In the genomic region with DNA sequence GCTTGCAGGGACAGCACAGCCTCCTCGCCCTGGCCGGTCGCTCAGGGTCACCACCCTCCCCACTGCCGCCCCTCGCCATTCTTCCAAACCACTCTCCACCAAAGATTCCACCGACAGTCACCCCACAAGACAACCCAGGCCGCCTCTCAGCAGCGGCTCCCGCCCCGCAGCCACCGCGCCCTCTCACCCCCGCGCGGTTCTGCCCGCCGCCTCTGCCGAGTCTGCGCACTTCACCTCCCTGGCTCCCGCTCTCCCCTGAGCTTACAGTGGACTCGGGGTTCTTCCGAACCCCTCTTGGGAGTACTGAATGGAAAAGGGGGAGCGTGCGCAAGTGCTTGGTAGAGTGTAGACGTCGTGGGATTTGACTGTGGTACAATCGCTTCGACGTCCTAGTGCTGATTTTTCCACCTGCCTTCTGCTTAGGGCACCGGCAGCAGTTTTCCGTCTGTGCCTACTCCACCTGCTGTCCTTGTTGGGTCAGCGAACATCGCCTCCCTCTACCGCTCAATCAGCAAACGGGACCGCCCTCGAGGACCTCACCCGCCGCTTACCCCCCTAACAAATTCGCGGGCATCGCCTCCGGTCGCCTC, we compare ENCODE assay signal across 11 cellular contexts. TPM values are rescaled to one million over a fixed set of nuclear protein-coding genes. Genes with fewer than 3 reads are reported as not detected.
A peak's percentile ranks its signal among the peaks of the same experiment; 100 is the strongest.
DNase-seq lines count a peak whose midpoint lies in the region; ATAC-seq and TF ChIP-seq lines count a peak whose summit lies in the region.
"Not testable (repeated sequence)": the region's sequence is repeated elsewhere in the genome, so short reads cannot be mapped to it uniquely, and the experiment has no call there.
"Had no signal": no experiment of that assay in that cellular context is flagged by ENCODE, and none has a peak within 500 bp of the region (broad histone marks: within the 10 kb centered on the region; RNA-seq: fewer than 3 reads in every experiment).

No MANE protein-coding gene starts in this region.

- H3K79me2 ChIP-seq in OCI-LY3 (ENCODE audit: low read length), result not testable (repeated sequence)

- not testable (repeated sequence) for TF ChIP-seq EP300 in ovary (IDR thresholded peaks at IDR 0.05)

- H3K36me3 Mint-ChIP-seq in activated naive CD4-positive, alpha-beta T cell treated with anti-CD3 and anti-CD28 coated beads for 36 hours (ENCODE audit: low read depth); type B pancreatic cell: not testable (repeated sequence)

- WGBS in ovary, 3 donors, result 13 to 23% (median 20%) methylated on average over 15 to 34 of the region's 44 CpGs

- intact Hi-C loops in activated naive CD4-positive, alpha-beta T cell treated with anti-CD3 and anti-CD28 coated beads for 36 hours (cut with micrococcal nuclease); left ventricle myocardium superior (cut with micrococcal nuclease); lower lobe of right lung (cut with DNase I); ovary (cut with DNase I): not testable (repeated sequence)

- TF ChIP-seq POLR2A in ovary (IDR thresholded peaks at IDR 0.05), result not testable (repeated sequence)

- H3K4me1 ChIP-seq in OCI-LY3 (ENCODE audit: low read length); lower lobe of right lung; ovary (ENCODE audit: insufficient read depth): not testable (repeated sequence)

- not testable (repeated sequence) for H3K4me1 Mint-ChIP-seq in activated naive CD4-positive, alpha-beta T cell treated with anti-CD3 and anti-CD28 coated beads for 36 hours (ENCODE audit: low read depth); type B pancreatic cell (ENCODE audit: unreplicated experiment)

- H4K20me1 ChIP-seq in OCI-LY3 (ENCODE audit: insufficient read depth, low read length), result not testable (repeated sequence)

- not testable (repeated sequence) for H3K9me3 Mint-ChIP-seq in activated naive CD4-positive, alpha-beta T cell treated with anti-CD3 and anti-CD28 coated beads for 36 hours; type B pancreatic cell

- DNase-seq in ELR (ENCODE audit: low read depth) (peak; percentile 11), ovary (peak in 1 of 5 donors; percentile 32)
- DNase-seq in activated naive CD4-positive, alpha-beta T cell treated with anti-CD3 and anti-CD28 coated beads for 36 hours; coronary artery (ENCODE audit: low spot score); left ventricle myocardium superior; lower lobe of right lung; type B pancreatic cell (ENCODE audit: extremely low spot score, unreplicated experiment): not testable (repeated sequence)

- H3K27ac Mint-ChIP-seq in activated naive CD4-positive, alpha-beta T cell treated with anti-CD3 and anti-CD28 coated beads for 36 hours; type B pancreatic cell: not testable (repeated sequence)

- H3K27me3 ChIP-seq in OCI-LY3 (ENCODE audit: low read depth, low read length); lower lobe of right lung (ENCODE audit: low read depth); ovary: not testable (repeated sequence)

- peak overlapping the region; percentile 75 for H3K4me3 Mint-ChIP-seq in activated naive CD4-positive, alpha-beta T cell treated with anti-CD3 and anti-CD28 coated beads for 36 hours
- H3K4me3 Mint-ChIP-seq in type B pancreatic cell, result peak overlapping the region; percentile 90

- not testable (repeated sequence) for TF ChIP-seq CTCF in OCI-LY3 (IDR thresholded peaks at IDR 0.05; ENCODE audit: low read depth, low read length); coronary artery (IDR thresholded peaks at IDR 0.05); lower lobe of right lung (IDR thresholded peaks at IDR 0.05); ovary (IDR thresholded peaks at IDR 0.05); type B pancreatic cell (conservative IDR thresholded peaks at IDR 0.05)

- not testable (repeated sequence) for H3K9ac ChIP-seq in OCI-LY3 (ENCODE audit: low read length)

- CTCF ChIA-PET in activated naive CD4-positive, alpha-beta T cell treated with anti-CD3 and anti-CD28 coated beads for 36 hours (lab: Charles Lee), result not testable (repeated sequence)

- not testable (repeated sequence) for H2AFZ ChIP-seq in OCI-LY3 (ENCODE audit: low read depth, low read length)

- H3K4me3 ChIP-seq in OCI-LY3 (ENCODE audit: low read length) (peak overlapping the region; percentile 46), coronary artery (peak overlapping the region; percentile 65), lower lobe of right lung (peak overlapping the region; percentile 21), ovary (peak overlapping the region; percentile 24)

- peak; percentile 46 for ATAC-seq in left ventricle myocardium superior
- ATAC-seq in lower lobe of right lung, result peak; percentile 45 to 74

- H3K9me3 ChIP-seq in OCI-LY3 (ENCODE audit: insufficient read depth, low read length); lower lobe of right lung; ovary: not testable (repeated sequence)

- not testable (repeated sequence) for H3K36me3 ChIP-seq in OCI-LY3 (replicated peaks; ENCODE audit: low read depth, low read length); lower lobe of right lung; ovary

- not testable (repeated sequence) for H3K27ac ChIP-seq in OCI-LY3 (ENCODE audit: low read length); coronary artery; lower lobe of right lung; ovary

- peaks cover 30% of the 10 kb centered on the region for H3K27me3 Mint-ChIP-seq in activated naive CD4-positive, alpha-beta T cell treated with anti-CD3 and anti-CD28 coated beads for 36 hours (ENCODE audit: low read depth)
- H3K27me3 Mint-ChIP-seq in type B pancreatic cell, result peaks cover 49% of the 10 kb centered on the region

- H3K4me2 ChIP-seq in OCI-LY3 (ENCODE audit: low read length), result 0 out of 2 replicates have a peak overlapping the region, but pooled peaks have one; percentile 7

RNA-seq across cellular contexts. Expression of a gene that starts 20.2 kb away (rescaled TPM):
- 1,000 to 10,000 TPM; 1,341 to 1,386 TPM for total RNA-seq in activated naive CD4-positive, alpha-beta T cell treated with anti-CD3 and anti-CD28 coated beads for 36 hours
- total RNA-seq in left ventricle myocardium superior (4,234 TPM), lower lobe of right lung (6,803 TPM), ovary (1,000 to 10,000 TPM in 5 of 7 donors, under 1 TPM in 2; under 0.01 to 7,521 (median 3,807) TPM), type B pancreatic cell (ENCODE audit: low replicate concordance) (2,993 and 3,564 TPM in 2 replicates)
- not detected for polyA plus RNA-seq in ovary
- polyA plus RNA-seq: adipose tissue, heart left ventricle, lung had no signal
